In genomic region chr20:48697845-48698491, GRCh38 we compare ENCODE assay signal across 8 cellular contexts.
DNase-seq lines count a peak whose midpoint lies in the region; ATAC-seq and TF ChIP-seq lines count a peak whose summit lies in the region.

No MANE protein-coding gene starts in this region.

- ATAC-seq in left lung (peak; percentile 97), HG02623 (IDR thresholded peaks at IDR 0.05; ENCODE audit: unreplicated experiment) (no peak), GM19351 (IDR thresholded peaks at IDR 0.05; ENCODE audit: unreplicated experiment) (no peak)

- H3K36me3 ChIP-seq in mammary epithelial cell (ENCODE audit: insufficient read depth, low read length) (no peaks in the 10 kb centered on the region), left lung (peaks cover 0 to 93% of the 10 kb centered on the region in 2 donors)

- H3K27me3 ChIP-seq in mammary epithelial cell (ENCODE audit: insufficient read depth, low read length) (no peaks in the 10 kb centered on the region), left lung (no peaks in the 10 kb centered on the region)

- H3K4me3 ChIP-seq in mammary epithelial cell (replicated peaks in 1 of 3; ENCODE audit: insufficient read depth in 1 of 3, low read depth in 2 of 3, low read length in 3 of 3) = no peak overlapping the region
- H3K4me3 ChIP-seq in left lung = no peak overlapping the region

- H3K4me1 ChIP-seq in mammary epithelial cell (ENCODE audit: insufficient read depth, low read length) (no peaks in the 10 kb centered on the region), left lung (peaks cover 8 to 19% of the 10 kb centered on the region in 2 donors)

- intact Hi-C loops in mammary epithelial cell (cut with micrococcal nuclease) (no loop called here), left lung (cut with DNase I) (no loop called here)

- CTCF ChIA-PET in mammary epithelial cell (lab: Charles Lee; ENCODE audit: low non-redundant PET) = no interaction called here

- TF ChIP-seq CTCF in mammary epithelial cell (conservative IDR thresholded peaks at IDR 0.05 in 1 of 2, IDR thresholded peaks at IDR 0.05 in 1 of 2; ENCODE audit: extremely low read depth in 1 of 2, insufficient read depth in 1 of 2, low read depth in 1 of 2, low read length in 2 of 2) (no peak), left lung (IDR thresholded peaks at IDR 0.05) (no peak)

- no peaks in the 10 kb centered on the region for H3K79me2 ChIP-seq in mammary epithelial cell (ENCODE audit: insufficient read depth, low read length)

- no peaks in the 10 kb centered on the region for H4K20me1 ChIP-seq in mammary epithelial cell (ENCODE audit: insufficient read depth, low read length)

- in situ Hi-C loops in mammary epithelial cell (cut with MboI; ENCODE audit: low sequenced_read_pairs in 2 of 2) = no loop called here
- in situ Hi-C loops in G401 (cut with HindIII; ENCODE audit: low sequenced_read_pairs) = no loop called here

- DNase-seq in DMS153 treated with DMSO at 0.1 percent for 48 hours (lab: John Stamatoyannopoulos, UW; ENCODE audit: unreplicated experiment) (peak; percentile 32), NCI-H2196 (lab: John Stamatoyannopoulos, UW; ENCODE audit: unreplicated experiment) (peak; percentile 68), mammary epithelial cell (peak; percentile 67), left lung (peak; percentile 89 to 92), T-helper 2 cell (no peak), G401 (ENCODE audit: low spot score) (no peak)

- no peak overlapping the region for H3K4me2 ChIP-seq in mammary epithelial cell (ENCODE audit: insufficient read depth, low read depth, low read length)

- no peaks in the 10 kb centered on the region for H3K9me3 ChIP-seq in mammary epithelial cell (replicated peaks; ENCODE audit: insufficient read depth, low read length)
- H3K9me3 ChIP-seq in left lung = no peaks in the 10 kb centered on the region

- H2AFZ ChIP-seq in mammary epithelial cell (ENCODE audit: low read depth, low read length) = peak overlapping the region; percentile 29

- no peak overlapping the region for H3K9ac ChIP-seq in mammary epithelial cell (ENCODE audit: insufficient read depth, low read length)

- dilution Hi-C loops in mammary epithelial cell (cut with HindIII; ENCODE audit: low sequenced_read_pairs) = no loop called here

- H3K27ac ChIP-seq in mammary epithelial cell (ENCODE audit: insufficient read depth, low read depth, low read length) = no peak overlapping the region
- peak overlapping the region; percentile 33 to 58 for H3K27ac ChIP-seq in left lung

- WGBS in mammary epithelial cell (ENCODE audit: low coverage, missing lambda C conversion rate) = 13% methylated on average over 8 of the region's 8 CpGs

- no TSS peak for BruUV-seq in mammary epithelial cell (replicated peaks; lab: Mats Ljungman, UMichigan)

Comparison
In these comparisons a context has a peak if more than half of its experiments do, and no peak if none do; other contexts are left out.
1. DNase-seq: peak in DMS153 treated with DMSO at 0.1 percent for 48 hours (single experiment), NCI-H2196 (single experiment), mammary epithelial cell (single experiment) and left lung (2 of 2); none in T-helper 2 cell (0 of 5) and G401 (single experiment).